In genomic region chr2:175034728-175035127, GRCh38 we compare ENCODE assay signal across 10 cellular contexts.
"Had no signal": no experiment of that assay in that cellular context is flagged by ENCODE, and none has a peak within 500 bp of the region (broad histone marks: within the 10 kb centered on the region; RNA-seq: fewer than 3 reads in every experiment).

No MANE protein-coding gene starts in this region.

- H3K4me3 Mint-ChIP-seq: HFFc6 had no signal

- H3K9me3 ChIP-seq: HAP-1 had no signal

- H3K36me3 Mint-ChIP-seq: IgD-negative memory B cell had no signal

- DNase-seq: GM23248, GOT3, H7, HFFc6, KBM-7 had no signal

- FAIRE-seq: HepG2 had no signal

- ATAC-seq: HCT116, HepG2 had no signal

- H3K9me3 Mint-ChIP-seq: HFFc6, IgD-negative memory B cell had no signal

- H2AFZ ChIP-seq: GM23248 had no signal

- H3K36me3 ChIP-seq: HAP-1 had no signal

- H3K27ac Mint-ChIP-seq: HFFc6 had no signal

- H3K9ac ChIP-seq: GM23248 had no signal

- H3K27ac ChIP-seq: GM23248, HL-60 had no signal

- H3K4me3 ChIP-seq: GM23248, HAP-1 had no signal

- H3K27me3 Mint-ChIP-seq: IgD-negative memory B cell had no signal
